In genomic region chr7:123637203-123637602, GRCh38 we compare ENCODE assay signal across 19 cellular contexts. TPM values are rescaled to one million over a fixed set of nuclear protein-coding genes. Genes with fewer than 3 reads are reported as not detected.
DNase-seq lines count a peak whose midpoint lies in the region; ATAC-seq, FAIRE-seq and TF ChIP-seq lines count a peak whose summit lies in the region.
"Had no signal": no experiment of that assay in that cellular context is flagged by ENCODE, and none has a peak within 500 bp of the region (broad histone marks: within the 10 kb centered on the region; RNA-seq: fewer than 3 reads in every experiment).

No MANE protein-coding gene starts in this region.

- WGBS in H9 (ENCODE audit: extremely low coverage, insufficient read length, low lambda C conversion rate), result no CpG with 5 or more reads among the region's 3 CpGs

- H3K4me2 ChIP-seq in H9 (ENCODE audit: insufficient read depth, insufficient read length, low read length) (no peak overlapping the region), keratinocyte (ENCODE audit: control insufficient read depth, extremely low read depth, insufficient read depth, low read depth, low read length) (peak overlapping the region; percentile 16)
- H3K4me2 ChIP-seq: BLaER1 treated with 17β-estradiol and CSF1 and Interleukin-3, amounts not matched to agents 10 nM and 100 nM had no signal

- H3K36me3 ChIP-seq in BJ (ENCODE audit: control insufficient read depth, insufficient read depth, low read length) (no peaks in the 10 kb centered on the region), WERI-Rb-1 (no peaks in the 10 kb centered on the region), keratinocyte (ENCODE audit: control insufficient read depth in 2 of 2, extremely low read depth in 1 of 2, insufficient read depth in 2 of 2, low read length in 2 of 2) (no peaks in the 10 kb centered on the region)
- H3K36me3 ChIP-seq: BLaER1 treated with 17β-estradiol and CSF1 and Interleukin-3, amounts not matched to agents 10 nM and 100 nM; thyroid gland had no signal

- no peaks in the 10 kb centered on the region for H3K27me3 ChIP-seq in BJ (ENCODE audit: control insufficient read depth, insufficient read depth, low read length)
- H3K27me3 ChIP-seq in H9 (ENCODE audit: insufficient read depth, low read length), result no peaks in the 10 kb centered on the region; the same call in 1 of the 2 replicates
- H3K27me3 ChIP-seq in WERI-Rb-1 (ENCODE audit: insufficient read depth, low read depth, severe bottlenecking), result no peaks in the 10 kb centered on the region
- no peaks in the 10 kb centered on the region for H3K27me3 ChIP-seq in keratinocyte (ENCODE audit: control insufficient read depth, extremely low read depth, insufficient read depth, low read length)
- H3K27me3 ChIP-seq: BLaER1 treated with 17β-estradiol and CSF1 and Interleukin-3, amounts not matched to agents 10 nM and 100 nM; thyroid gland had no signal

- H3K14ac ChIP-seq in H9 (ENCODE audit: insufficient read depth, low read length), result no peak overlapping the region

- H4K8ac ChIP-seq in H9 (replicated peaks; ENCODE audit: insufficient read length, low read depth, low read length), result no peak overlapping the region

- no peak overlapping the region for H2AK5ac ChIP-seq in H9 (ENCODE audit: insufficient read length, low read length)

- H3K36me3 Mint-ChIP-seq in H9 (ENCODE audit: insufficient read depth in 1 of 3, low read depth in 3 of 3), result no peaks in the 10 kb centered on the region; a peak in 1 of 7 replicates
- no peaks in the 10 kb centered on the region for H3K36me3 Mint-ChIP-seq in stimulated activated effector memory CD8-positive, alpha-beta T cell treated with anti-CD3 and anti-CD28 coated beads, Interleukin-12 subunit alpha, Interleukin-12 subunit beta, amount 100 ng/mL, for 72 hours
- H3K36me3 Mint-ChIP-seq: activated naive CD8-positive, alpha-beta T cell; naive B cell had no signal

- H3K27ac Mint-ChIP-seq in H9, result peak overlapping the region in 1 of 3 experiments; percentile 52; a peak in 2 of 7 replicates
- H3K27ac Mint-ChIP-seq in stimulated activated effector memory CD8-positive, alpha-beta T cell treated with anti-CD3 and anti-CD28 coated beads, Interleukin-12 subunit alpha, Interleukin-12 subunit beta, amount 100 ng/mL, for 72 hours, result no peak overlapping the region
- H3K27ac Mint-ChIP-seq: activated naive CD8-positive, alpha-beta T cell; naive B cell had no signal

- H3K9ac ChIP-seq in H9 (ENCODE audit: extremely low read depth, insufficient read length, low read length), result no peak overlapping the region
- H3K9ac ChIP-seq in keratinocyte (ENCODE audit: control insufficient read depth, extremely low read depth, insufficient read depth, low read length), result no peak overlapping the region
- H3K9ac ChIP-seq: BLaER1 treated with 17β-estradiol and CSF1 and Interleukin-3, amounts not matched to agents 10 nM and 100 nM had no signal

- H3K4me3 Mint-ChIP-seq in H9, result no peak overlapping the region
- H3K4me3 Mint-ChIP-seq in stimulated activated effector memory CD8-positive, alpha-beta T cell treated with anti-CD3 and anti-CD28 coated beads, Interleukin-12 subunit alpha, Interleukin-12 subunit beta, amount 100 ng/mL, for 72 hours, result no peak overlapping the region
- H3K4me3 Mint-ChIP-seq: activated naive CD8-positive, alpha-beta T cell; central memory CD8-positive, alpha-beta T cell; naive B cell had no signal

- TF ChIP-seq CTCF in BJ (IDR thresholded peaks at IDR 0.05; ENCODE audit: insufficient read depth, low read depth, low read length), result 0 out of 2 replicates have a peak, but pooled peaks have one; percentile 10
- peak; percentile 32; the same call in 2 of the 3 replicates for TF ChIP-seq CTCF in H9 (conservative IDR thresholded peaks at IDR 0.05)
- TF ChIP-seq CTCF in WERI-Rb-1 (IDR thresholded peaks at IDR 0.05; ENCODE audit: low read depth, low read length), result peak; percentile 20; the same call in 1 of the 2 replicates
- TF ChIP-seq CTCF in keratinocyte (optimal IDR thresholded peaks at IDR 0.05 in 1 of 3, IDR thresholded peaks at IDR 0.05 in 1 of 3, conservative IDR thresholded peaks at IDR 0.05 in 1 of 3; ENCODE audit: extremely low read depth in 1 of 3, insufficient read depth in 2 of 3, low read length in 3 of 3), result peak in 1 of 3 experiments; percentile 20

- no peaks in the 10 kb centered on the region for H3K79me1 ChIP-seq in H9 (ENCODE audit: insufficient read depth, low read depth, low read length, poor library complexity, severe bottlenecking)

- H3K18ac ChIP-seq in H9 (ENCODE audit: insufficient read length, low read depth, low read length), result no peak overlapping the region

- no peak overlapping the region for H3K27ac ChIP-seq in H9 (ENCODE audit: insufficient read length, low read depth, low read length)
- no peak overlapping the region for H3K27ac ChIP-seq in WERI-Rb-1
- no peak overlapping the region for H3K27ac ChIP-seq in keratinocyte (ENCODE audit: control insufficient read depth, insufficient read depth, low read length)
- H3K27ac ChIP-seq: BLaER1 treated with 17β-estradiol and CSF1 and Interleukin-3, amounts not matched to agents 10 nM and 100 nM; thyroid gland had no signal

- no peak overlapping the region for H3K56ac ChIP-seq in H9 (ENCODE audit: insufficient read length, low read depth, low read length)

- H3K4me1 ChIP-seq in H9 (ENCODE audit: insufficient read depth, low read length) (no peaks in the 10 kb centered on the region), keratinocyte (ENCODE audit: control insufficient read depth, extremely low read depth, insufficient read depth, low read length) (peaks cover 17% of the 10 kb centered on the region)
- H3K4me1 ChIP-seq: BLaER1 treated with 17β-estradiol and CSF1 and Interleukin-3, amounts not matched to agents 10 nM and 100 nM; thyroid gland had no signal

- H3K27me3 Mint-ChIP-seq in H9 (ENCODE audit: low read depth), result no peaks in the 10 kb centered on the region

- no peak overlapping the region for H2BK5ac ChIP-seq in H9 (ENCODE audit: insufficient read length, low read length)

- H4K20me1 ChIP-seq in H9 (ENCODE audit: control insufficient read depth, insufficient read depth, insufficient read length) (no peaks in the 10 kb centered on the region), keratinocyte (ENCODE audit: control insufficient read depth, extremely low read depth, insufficient read depth, low read length) (no peaks in the 10 kb centered on the region)
- H4K20me1 ChIP-seq: BLaER1 treated with 17β-estradiol and CSF1 and Interleukin-3, amounts not matched to agents 10 nM and 100 nM had no signal

- DNase-seq in BJ (ENCODE audit: low read depth) (no peak), H9 (no peak), WERI-Rb-1 (no peak), keratinocyte (ENCODE audit: low read depth, low spot score) (no peak), RCC 7860 (ENCODE audit: low spot score) (no peak), RPMI8226 (no peak), HTR-8/SVneo (ENCODE audit: insufficient read length, low spot score) (no peak)
- DNase-seq in stimulated activated effector memory CD8-positive, alpha-beta T cell treated with anti-CD3 and anti-CD28 coated beads, Interleukin-12 subunit alpha, Interleukin-12 subunit beta, amount 100 ng/mL, for 72 hours (ENCODE audit: low spot score in 2 of 2), result no peak
- DNase-seq: head of caudate nucleus; naive B cell; NCI-H2081; stimulated activated CD4-positive, alpha-beta T cell treated with anti-CD3 and anti-CD28 coated beads, Interleukin-2, amount 100 ng/mL, for 48 hours; SW 1271; thyroid gland had no signal

- H4K5ac ChIP-seq in H9 (ENCODE audit: insufficient read length, low read depth, low read length), result no peak overlapping the region

- no peaks in the 10 kb centered on the region; a peak in 2 of 5 replicates for H3K9me3 Mint-ChIP-seq in H9
- no peaks in the 10 kb centered on the region for H3K9me3 Mint-ChIP-seq in stimulated activated effector memory CD8-positive, alpha-beta T cell treated with anti-CD3 and anti-CD28 coated beads, Interleukin-12 subunit alpha, Interleukin-12 subunit beta, amount 100 ng/mL, for 72 hours
- H3K9me3 Mint-ChIP-seq: central memory CD8-positive, alpha-beta T cell had no signal

- dilution Hi-C loops in keratinocyte (cut with MboI; ENCODE audit: extremely low pct_ligation_motif_present, low sequenced_read_pairs), result no loop called here

- no peak overlapping the region for H3K4ac ChIP-seq in H9 (ENCODE audit: low read depth, low read length)

- no peak overlapping the region for H3K23ac ChIP-seq in H9 (ENCODE audit: insufficient read length, low read depth, low read length)

- H3T11ph ChIP-seq in H9 (ENCODE audit: low read length), result no peak overlapping the region

- POLR2A ChIA-PET in BJ (lab: Charles Lee), result no interaction called here

- no peak overlapping the region for H4K91ac ChIP-seq in H9 (ENCODE audit: insufficient read length, low read depth, low read length)

- H3K9me3 ChIP-seq in H9 (ENCODE audit: control insufficient read depth, low read depth, low read length) (no peaks in the 10 kb centered on the region), WERI-Rb-1 (ENCODE audit: severe bottlenecking) (no peaks in the 10 kb centered on the region), keratinocyte (ENCODE audit: control insufficient read depth, low read depth, low read length) (no peaks in the 10 kb centered on the region)
- H3K9me3 ChIP-seq: BLaER1 treated with 17β-estradiol and CSF1 and Interleukin-3, amounts not matched to agents 10 nM and 100 nM; thyroid gland had no signal

- CTCF ChIA-PET in BJ (lab: Yijun Ruan, JAX), result interaction anchor here (0.9 to 2.8 kb wide), 10 partner anchors 8 to 235 kb away, joined by 3 to 16 read pairs (median 4); no protein-coding TSS in a partner anchor

- H2BK20ac ChIP-seq in H9 (ENCODE audit: low read depth, low read length, poor library complexity, severe bottlenecking), result no peak overlapping the region

- no peaks in the 10 kb centered on the region for H3K79me2 ChIP-seq in H9 (ENCODE audit: insufficient read depth, low read length)
- no peaks in the 10 kb centered on the region for H3K79me2 ChIP-seq in keratinocyte (ENCODE audit: control insufficient read depth, insufficient read depth, low read length)

- H2AFZ ChIP-seq in H9 (ENCODE audit: low read length) (no peak overlapping the region), keratinocyte (ENCODE audit: control insufficient read depth, low read length) (peak overlapping the region; percentile 84)

- no peak overlapping the region for H2BK12ac ChIP-seq in H9 (ENCODE audit: insufficient read length, low read depth, low read length)

- no peak for ATAC-seq in stimulated activated effector memory CD8-positive, alpha-beta T cell treated with anti-CD3 and anti-CD28 coated beads, Interleukin-12 subunit alpha, Interleukin-12 subunit beta, amount 100 ng/mL, for 72 hours
- ATAC-seq: GM12878 had no signal

- no peaks in the 10 kb centered on the region for H3K9me1 ChIP-seq in keratinocyte (ENCODE audit: control insufficient read depth, extremely low read depth, insufficient read depth, low read length)

- H3K23me2 ChIP-seq in H9 (ENCODE audit: insufficient read length, low read depth, low read length, poor library complexity, severe bottlenecking), result no peaks in the 10 kb centered on the region

- no peak overlapping the region for H3K4me3 ChIP-seq in BJ (ENCODE audit: low read depth, low read length)
- no peak overlapping the region for H3K4me3 ChIP-seq in WERI-Rb-1 (ENCODE audit: low read depth, low read length)
- no peak overlapping the region for H3K4me3 ChIP-seq in keratinocyte (ENCODE audit: control insufficient read depth in 2 of 3, extremely low read depth in 1 of 3, insufficient read depth in 2 of 3, low read depth in 1 of 3, low read length in 3 of 3)
- H3K4me3 ChIP-seq: BLaER1 treated with 17β-estradiol and CSF1 and Interleukin-3, amounts not matched to agents 10 nM and 100 nM; GM12878; thyroid gland had no signal

- FAIRE-seq in keratinocyte (lab: Jason Lieb, UNC), result peak; percentile 69
- FAIRE-seq in RCC 7860 (lab: Jason Lieb, UNC), result no peak
- no peak for FAIRE-seq in HTR-8/SVneo (lab: Jason Lieb, UNC)
- FAIRE-seq: GM12878 had no signal

- peaks cover 11% of the 10 kb centered on the region in 2 experiments; a peak in 3 of 4 replicates for H3K4me1 Mint-ChIP-seq in H9
- H3K4me1 Mint-ChIP-seq in stimulated activated effector memory CD8-positive, alpha-beta T cell treated with anti-CD3 and anti-CD28 coated beads, Interleukin-12 subunit alpha, Interleukin-12 subunit beta, amount 100 ng/mL, for 72 hours, result no peaks in the 10 kb centered on the region
- H3K4me1 Mint-ChIP-seq: central memory CD8-positive, alpha-beta T cell; naive B cell had no signal

- no peak overlapping the region for H2BK120ac ChIP-seq in H9 (ENCODE audit: low read depth, low read length, poor library complexity, severe bottlenecking)

- H2BK15ac ChIP-seq in H9 (ENCODE audit: low read depth, low read length), result no peak overlapping the region

RNA-seq across cellular contexts. Expression of gene LMOD2, which starts 18.5 kb away (rescaled TPM):
- polyA plus RNA-seq in BJ (2011; rRNA removed) (not detected in 2 replicates), keratinocyte (not detected in 3 replicates)
- not detected in 2 replicates for polyA minus RNA-seq in BJ (2011; rRNA and poly(A)+ RNA removed)
- not detected in 2 replicates for total RNA-seq in H9 (2021)
- not detected for polyA plus RNA-seq in keratinocyte (2011; ENCODE audit: low read depth)
- polyA plus RNA-seq in keratinocyte (2011; cell fraction: cytosol; rRNA removed), result not detected in 2 replicates
- not detected in 2 replicates for polyA plus RNA-seq in keratinocyte (2011; cell fraction: nucleus; rRNA removed)
- polyA plus RNA-seq in keratinocyte (2012; ENCODE audit: low replicate concordance), result 0.68 TPM in 1 of 2 replicates, not detected in the other
- polyA minus RNA-seq in keratinocyte, result not detected in 3 replicates
- polyA minus RNA-seq in keratinocyte (2011; cell fraction: cytosol; rRNA and poly(A)+ RNA removed), result not detected
- polyA minus RNA-seq in keratinocyte (2011; cell fraction: nucleus; rRNA and poly(A)+ RNA removed), result not detected in 2 replicates
- total RNA-seq: Daoy, GM12878, thyroid gland had no signal
- polyA plus RNA-seq: GM12878 had no signal

RNA-seq across cellular contexts. Expression of gene ASB15, which starts 35.6 kb away (rescaled TPM):
- polyA plus RNA-seq in BJ (2011; rRNA removed) (not detected in 2 replicates), keratinocyte (not detected in 3 replicates)
- polyA minus RNA-seq in BJ (2011; rRNA and poly(A)+ RNA removed), result not detected in 2 replicates
- total RNA-seq in H9 (2021), result not detected in 2 replicates
- polyA plus RNA-seq in keratinocyte (2011; ENCODE audit: low read depth), result not detected
- polyA plus RNA-seq in keratinocyte (2011; cell fraction: cytosol; rRNA removed), result not detected in 2 replicates
- polyA plus RNA-seq in keratinocyte (2011; cell fraction: nucleus; rRNA removed), result not detected in 2 replicates
- 0.04 TPM in 1 of 2 replicates, not detected in the other for polyA plus RNA-seq in keratinocyte (2012; ENCODE audit: low replicate concordance)
- polyA minus RNA-seq in keratinocyte, result not detected in 3 replicates
- polyA minus RNA-seq in keratinocyte (2011; cell fraction: cytosol; rRNA and poly(A)+ RNA removed), result not detected
- polyA minus RNA-seq in keratinocyte (2011; cell fraction: nucleus; rRNA and poly(A)+ RNA removed), result not detected in 2 replicates
- total RNA-seq: Daoy, GM12878, thyroid gland had no signal
- polyA plus RNA-seq: GM12878 had no signal
